In the genomic region with DNA sequence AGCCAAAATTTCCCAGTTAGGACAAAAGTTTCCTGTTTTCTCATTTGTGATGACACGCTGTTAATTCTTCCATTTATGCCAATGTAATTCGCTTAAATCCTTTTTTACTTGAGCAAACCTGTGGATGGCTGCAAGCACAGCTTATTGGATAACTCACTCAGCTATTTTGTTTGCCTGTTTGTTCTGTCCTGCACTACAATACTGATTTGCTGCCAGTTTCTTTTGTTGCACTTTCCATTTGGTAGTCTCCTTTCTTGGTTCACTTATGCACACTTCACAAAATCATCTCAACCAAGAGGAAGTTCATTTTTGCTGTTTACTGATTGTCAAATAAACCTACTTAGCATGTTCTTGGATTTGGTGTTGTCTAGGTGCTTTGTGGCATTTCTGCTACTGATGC, we compare ENCODE assay signal across 1 cellular context.
TF ChIP-seq lines count a peak whose summit lies in the region.

No MANE protein-coding gene starts in this region.

TF ChIP-seq in H1, 55 proteins besides CTCF, POLR2A, EP300 and RAD21:
- TF ChIP-seq SIX5 (IDR thresholded peaks at IDR 0.05; ENCODE audit: low read depth, low read length) (no peak), CHD1 (IDR thresholded peaks at IDR 0.05; ENCODE audit: low read depth, low read length) (no peak), SP4 (IDR thresholded peaks at IDR 0.05; ENCODE audit: low read length) (no peak), SIRT6 (IDR thresholded peaks at IDR 0.05; ENCODE audit: low read length) (no peak), POLR2AphosphoS5 (IDR thresholded peaks at IDR 0.05; ENCODE audit: low read depth, low read length) (no peak), SUZ12 (IDR thresholded peaks at IDR 0.05; ENCODE audit: low read length) (no peak), EGR1 (IDR thresholded peaks at IDR 0.05; ENCODE audit: borderline replicate concordance, low read depth, low read length) (no peak), ASH2L (IDR thresholded peaks at IDR 0.05; ENCODE audit: low read length) (no peak), CHD2 (IDR thresholded peaks at IDR 0.05; ENCODE audit: low read length) (no peak), RFX5 (IDR thresholded peaks at IDR 0.05; ENCODE audit: borderline replicate concordance, low read depth, low read length) (no peak)
- TF ChIP-seq, protein P1, sequence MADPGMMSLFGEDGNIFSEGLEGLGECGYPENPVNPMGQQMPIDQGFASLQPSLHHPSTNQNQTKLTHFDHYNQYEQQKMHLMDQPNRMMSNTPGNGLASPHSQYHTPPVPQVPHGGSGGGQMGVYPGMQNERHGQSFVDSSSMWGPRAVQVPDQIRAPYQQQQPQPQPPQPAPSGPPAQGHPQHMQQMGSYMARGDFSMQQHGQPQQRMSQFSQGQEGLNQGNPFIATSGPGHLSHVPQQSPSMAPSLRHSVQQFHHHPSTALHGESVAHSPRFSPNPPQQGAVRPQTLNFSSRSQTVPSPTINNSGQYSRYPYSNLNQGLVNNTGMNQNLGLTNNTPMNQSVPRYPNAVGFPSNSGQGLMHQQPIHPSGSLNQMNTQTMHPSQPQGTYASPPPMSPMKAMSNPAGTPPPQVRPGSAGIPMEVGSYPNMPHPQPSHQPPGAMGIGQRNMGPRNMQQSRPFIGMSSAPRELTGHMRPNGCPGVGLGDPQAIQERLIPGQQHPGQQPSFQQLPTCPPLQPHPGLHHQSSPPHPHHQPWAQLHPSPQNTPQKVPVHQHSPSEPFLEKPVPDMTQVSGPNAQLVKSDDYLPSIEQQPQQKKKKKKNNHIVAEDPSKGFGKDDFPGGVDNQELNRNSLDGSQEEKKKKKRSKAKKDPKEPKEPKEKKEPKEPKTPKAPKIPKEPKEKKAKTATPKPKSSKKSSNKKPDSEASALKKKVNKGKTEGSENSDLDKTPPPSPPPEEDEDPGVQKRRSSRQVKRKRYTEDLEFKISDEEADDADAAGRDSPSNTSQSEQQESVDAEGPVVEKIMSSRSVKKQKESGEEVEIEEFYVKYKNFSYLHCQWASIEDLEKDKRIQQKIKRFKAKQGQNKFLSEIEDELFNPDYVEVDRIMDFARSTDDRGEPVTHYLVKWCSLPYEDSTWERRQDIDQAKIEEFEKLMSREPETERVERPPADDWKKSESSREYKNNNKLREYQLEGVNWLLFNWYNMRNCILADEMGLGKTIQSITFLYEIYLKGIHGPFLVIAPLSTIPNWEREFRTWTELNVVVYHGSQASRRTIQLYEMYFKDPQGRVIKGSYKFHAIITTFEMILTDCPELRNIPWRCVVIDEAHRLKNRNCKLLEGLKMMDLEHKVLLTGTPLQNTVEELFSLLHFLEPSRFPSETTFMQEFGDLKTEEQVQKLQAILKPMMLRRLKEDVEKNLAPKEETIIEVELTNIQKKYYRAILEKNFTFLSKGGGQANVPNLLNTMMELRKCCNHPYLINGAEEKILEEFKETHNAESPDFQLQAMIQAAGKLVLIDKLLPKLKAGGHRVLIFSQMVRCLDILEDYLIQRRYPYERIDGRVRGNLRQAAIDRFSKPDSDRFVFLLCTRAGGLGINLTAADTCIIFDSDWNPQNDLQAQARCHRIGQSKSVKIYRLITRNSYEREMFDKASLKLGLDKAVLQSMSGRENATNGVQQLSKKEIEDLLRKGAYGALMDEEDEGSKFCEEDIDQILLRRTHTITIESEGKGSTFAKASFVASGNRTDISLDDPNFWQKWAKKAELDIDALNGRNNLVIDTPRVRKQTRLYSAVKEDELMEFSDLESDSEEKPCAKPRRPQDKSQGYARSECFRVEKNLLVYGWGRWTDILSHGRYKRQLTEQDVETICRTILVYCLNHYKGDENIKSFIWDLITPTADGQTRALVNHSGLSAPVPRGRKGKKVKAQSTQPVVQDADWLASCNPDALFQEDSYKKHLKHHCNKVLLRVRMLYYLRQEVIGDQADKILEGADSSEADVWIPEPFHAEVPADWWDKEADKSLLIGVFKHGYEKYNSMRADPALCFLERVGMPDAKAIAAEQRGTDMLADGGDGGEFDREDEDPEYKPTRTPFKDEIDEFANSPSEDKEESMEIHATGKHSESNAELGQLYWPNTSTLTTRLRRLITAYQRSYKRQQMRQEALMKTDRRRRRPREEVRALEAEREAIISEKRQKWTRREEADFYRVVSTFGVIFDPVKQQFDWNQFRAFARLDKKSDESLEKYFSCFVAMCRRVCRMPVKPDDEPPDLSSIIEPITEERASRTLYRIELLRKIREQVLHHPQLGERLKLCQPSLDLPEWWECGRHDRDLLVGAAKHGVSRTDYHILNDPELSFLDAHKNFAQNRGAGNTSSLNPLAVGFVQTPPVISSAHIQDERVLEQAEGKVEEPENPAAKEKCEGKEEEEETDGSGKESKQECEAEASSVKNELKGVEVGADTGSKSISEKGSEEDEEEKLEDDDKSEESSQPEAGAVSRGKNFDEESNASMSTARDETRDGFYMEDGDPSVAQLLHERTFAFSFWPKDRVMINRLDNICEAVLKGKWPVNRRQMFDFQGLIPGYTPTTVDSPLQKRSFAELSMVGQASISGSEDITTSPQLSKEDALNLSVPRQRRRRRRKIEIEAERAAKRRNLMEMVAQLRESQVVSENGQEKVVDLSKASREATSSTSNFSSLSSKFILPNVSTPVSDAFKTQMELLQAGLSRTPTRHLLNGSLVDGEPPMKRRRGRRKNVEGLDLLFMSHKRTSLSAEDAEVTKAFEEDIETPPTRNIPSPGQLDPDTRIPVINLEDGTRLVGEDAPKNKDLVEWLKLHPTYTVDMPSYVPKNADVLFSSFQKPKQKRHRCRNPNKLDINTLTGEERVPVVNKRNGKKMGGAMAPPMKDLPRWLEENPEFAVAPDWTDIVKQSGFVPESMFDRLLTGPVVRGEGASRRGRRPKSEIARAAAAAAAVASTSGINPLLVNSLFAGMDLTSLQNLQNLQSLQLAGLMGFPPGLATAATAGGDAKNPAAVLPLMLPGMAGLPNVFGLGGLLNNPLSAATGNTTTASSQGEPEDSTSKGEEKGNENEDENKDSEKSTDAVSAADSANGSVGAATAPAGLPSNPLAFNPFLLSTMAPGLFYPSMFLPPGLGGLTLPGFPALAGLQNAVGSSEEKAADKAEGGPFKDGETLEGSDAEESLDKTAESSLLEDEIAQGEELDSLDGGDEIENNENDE (IDR thresholded peaks at IDR 0.05; ENCODE audit: insufficient replicate concordance, low read length), result no peak
- TF ChIP-seq, protein P2, sequence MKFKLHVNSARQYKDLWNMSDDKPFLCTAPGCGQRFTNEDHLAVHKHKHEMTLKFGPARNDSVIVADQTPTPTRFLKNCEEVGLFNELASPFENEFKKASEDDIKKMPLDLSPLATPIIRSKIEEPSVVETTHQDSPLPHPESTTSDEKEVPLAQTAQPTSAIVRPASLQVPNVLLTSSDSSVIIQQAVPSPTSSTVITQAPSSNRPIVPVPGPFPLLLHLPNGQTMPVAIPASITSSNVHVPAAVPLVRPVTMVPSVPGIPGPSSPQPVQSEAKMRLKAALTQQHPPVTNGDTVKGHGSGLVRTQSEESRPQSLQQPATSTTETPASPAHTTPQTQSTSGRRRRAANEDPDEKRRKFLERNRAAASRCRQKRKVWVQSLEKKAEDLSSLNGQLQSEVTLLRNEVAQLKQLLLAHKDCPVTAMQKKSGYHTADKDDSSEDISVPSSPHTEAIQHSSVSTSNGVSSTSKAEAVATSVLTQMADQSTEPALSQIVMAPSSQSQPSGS (IDR thresholded peaks at IDR 0.05; ENCODE audit: low read length), result no peak
- TF ChIP-seq, protein P3, sequence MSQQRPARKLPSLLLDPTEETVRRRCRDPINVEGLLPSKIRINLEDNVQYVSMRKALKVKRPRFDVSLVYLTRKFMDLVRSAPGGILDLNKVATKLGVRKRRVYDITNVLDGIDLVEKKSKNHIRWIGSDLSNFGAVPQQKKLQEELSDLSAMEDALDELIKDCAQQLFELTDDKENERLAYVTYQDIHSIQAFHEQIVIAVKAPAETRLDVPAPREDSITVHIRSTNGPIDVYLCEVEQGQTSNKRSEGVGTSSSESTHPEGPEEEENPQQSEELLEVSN (IDR thresholded peaks at IDR 0.05), result no peak
